ENCODE assay signal across 8 cellular contexts in genomic region chr12:30696103-30696408, GRCh38. TPM values are rescaled to one million over a fixed set of nuclear protein-coding genes. Genes with fewer than 3 reads are reported as not detected.
DNase-seq lines count a peak whose midpoint lies in the region; ATAC-seq, FAIRE-seq and TF ChIP-seq lines count a peak whose summit lies in the region.

No MANE protein-coding gene starts in this region.

- ATAC-seq in GM19023 (IDR thresholded peaks at IDR 0.05; ENCODE audit: unreplicated experiment) (peak; percentile 37), HG02938 (IDR thresholded peaks at IDR 0.05; ENCODE audit: unreplicated experiment) (peak; percentile 38), sciatic nerve (no peak)

- TF ChIP-seq CTCF in kidney (IDR thresholded peaks at IDR 0.05; ENCODE audit: borderline replicate concordance, extremely low read depth, insufficient read depth) (no peak), transverse colon (IDR thresholded peaks at IDR 0.05) (no peak)

- H3K4me1 ChIP-seq in kidney (ENCODE audit: control insufficient read depth in 1 of 2, insufficient read depth in 1 of 2, low read depth in 1 of 2, low read length in 2 of 2) (peaks cover 8 to 9% of the 10 kb centered on the region in 2 donors), transverse colon (peaks cover 13 to 33% (median 14%) of the 10 kb centered on the region in 4 donors)

- peaks cover 3% of the 10 kb centered on the region for H3K27me3 Mint-ChIP-seq in activated CD4-positive, alpha-beta memory T cell treated with anti-CD3 and anti-CD28 coated beads, Interleukin-2, amount 10 ng/mL, durations not matched to agents 7 days and 5 days

- no peak for FAIRE-seq in kidney (lab: Jason Lieb, UNC)

- WGBS in transverse colon (ENCODE audit: low coverage in 1 of 2), 2 donors, result 9 to 13% methylated on average over 5 to 6 of the region's 6 CpGs

- H3K4me3 Mint-ChIP-seq in activated CD4-positive, alpha-beta memory T cell treated with anti-CD3 and anti-CD28 coated beads, Interleukin-2, amount 10 ng/mL, durations not matched to agents 7 days and 5 days, result peak overlapping the region; percentile 94

- CTCF ChIA-PET in activated CD4-positive, alpha-beta memory T cell treated with anti-CD3 and anti-CD28 coated beads, Interleukin-2, amount 10 ng/mL, durations not matched to agents 7 days and 5 days (lab: Charles Lee), result interaction anchor here (0.6 to 3.8 kb wide), 12 partner anchors 11 to 627 kb away, joined by 3 to 36 read pairs (median 3); partner anchors contain the start of gene CAPRIN2

- intact Hi-C loops in kidney (cut with DNase I), result no loop called here
- intact Hi-C loops in transverse colon (cut with DNase I; ENCODE audit: low total_unique reads), result loop anchor here (10.0 kb wide), 1 partner anchor 59 kb away; the partner anchor contains the start of gene CAPRIN2
- intact Hi-C loops in sciatic nerve (cut with DNase I), result no loop called here

- H3K27ac ChIP-seq in kidney (ENCODE audit: low read depth in 2 of 2, low read length in 2 of 2), result peak overlapping the region in 1 of 2 donors; percentile 38
- peak overlapping the region; percentile 87 to 94 (median 90) for H3K27ac ChIP-seq in transverse colon

- H3K4me3 ChIP-seq in kidney (ENCODE audit: low read length in 2 of 2) (peak overlapping the region; percentile 67 to 83), transverse colon (peak overlapping the region; percentile 21 to 99 (median 96))

- peak overlapping the region; percentile 79 for H3K27ac Mint-ChIP-seq in activated CD4-positive, alpha-beta memory T cell treated with anti-CD3 and anti-CD28 coated beads, Interleukin-2, amount 10 ng/mL, durations not matched to agents 7 days and 5 days

- H3K4me1 Mint-ChIP-seq in activated CD4-positive, alpha-beta memory T cell treated with anti-CD3 and anti-CD28 coated beads, Interleukin-2, amount 10 ng/mL, durations not matched to agents 7 days and 5 days, result peaks cover 29% of the 10 kb centered on the region

- no peak for TF ChIP-seq POLR2A in transverse colon (IDR thresholded peaks at IDR 0.05)

- no peak for DNase-seq in activated CD4-positive, alpha-beta memory T cell treated with anti-CD3 and anti-CD28 coated beads, Interleukin-2, amount 10 ng/mL, durations not matched to agents 7 days and 5 days
- DNase-seq in kidney, result no peak
- DNase-seq in transverse colon, result no peak
- DNase-seq in medulla oblongata (ENCODE audit: extremely low spot score), result no peak
- DNase-seq in activated CD8-positive, alpha-beta memory T cell treated with anti-CD3 and anti-CD28 coated beads, Interleukin-2, amount 50 U/mL, for 4 hours, result no peak
- no peak for DNase-seq in sciatic nerve (ENCODE audit: low spot score)

- H3K36me3 ChIP-seq in kidney (ENCODE audit: control insufficient read depth in 1 of 2, insufficient read depth in 2 of 2, low read length in 2 of 2) (no peaks in the 10 kb centered on the region), transverse colon (no peaks in the 10 kb centered on the region)

- no peaks in the 10 kb centered on the region for H3K9me3 ChIP-seq in kidney (ENCODE audit: control insufficient read depth in 1 of 2, low read length in 2 of 2)
- H3K9me3 ChIP-seq in transverse colon, result no peaks in the 10 kb centered on the region

- no peak for TF ChIP-seq EP300 in transverse colon (IDR thresholded peaks at IDR 0.05; ENCODE audit: low read depth)

- H3K36me3 Mint-ChIP-seq in activated CD4-positive, alpha-beta memory T cell treated with anti-CD3 and anti-CD28 coated beads, Interleukin-2, amount 10 ng/mL, durations not matched to agents 7 days and 5 days (ENCODE audit: low read depth), result peaks cover 6% of the 10 kb centered on the region

- peak overlapping the region; percentile 18 to 88 for H3K9ac ChIP-seq in kidney (ENCODE audit: low read length in 2 of 2)

- H3K9me3 Mint-ChIP-seq in activated CD4-positive, alpha-beta memory T cell treated with anti-CD3 and anti-CD28 coated beads, Interleukin-2, amount 10 ng/mL, durations not matched to agents 7 days and 5 days, result no peaks in the 10 kb centered on the region

- POLR2A ChIA-PET in activated CD4-positive, alpha-beta memory T cell treated with anti-CD3 and anti-CD28 coated beads, Interleukin-2, amount 10 ng/mL, durations not matched to agents 7 days and 5 days (lab: Charles Lee), result interaction anchor here (1.1 to 2.1 kb wide), 7 partner anchors 11 to 72 kb away, joined by 3 to 31 read pairs (median 5); partner anchors contain the start of gene CAPRIN2

- H3K27me3 ChIP-seq in transverse colon, result no peaks in the 10 kb centered on the region

- in situ Hi-C loops in transverse colon (cut with MboI; ENCODE audit: low pct_ligation_motif_present in 1 of 4, low pct_unique_long_range_greater_than_20kb in 1 of 4, low sequenced_read_pairs in 3 of 4), result no loop called here

RNA-seq across cellular contexts. Expression of gene IPO8, which starts 0.4 kb away (rescaled TPM):
- total RNA-seq in activated CD4-positive, alpha-beta memory T cell treated with anti-CD3 and anti-CD28 coated beads, Interleukin-2, amount 10 ng/mL, durations not matched to agents 7 days and 5 days, result 10 to 100 TPM; 41.7 to 46.1 TPM
- total RNA-seq in kidney, result 63.3 TPM
- 19.5 TPM for polyA plus RNA-seq in kidney (ENCODE audit: insufficient read depth, low read depth, low replicate concordance)
- total RNA-seq in transverse colon, result 10 to 100 TPM; 35.2 to 73.9 (median 62.6) TPM
- 50.6 TPM for total RNA-seq in sciatic nerve

RNA-seq across cellular contexts. Expression of gene CAPRIN2, which starts 58.7 kb away (rescaled TPM):
- 10 to 100 TPM; 14.4 to 15.6 TPM for total RNA-seq in activated CD4-positive, alpha-beta memory T cell treated with anti-CD3 and anti-CD28 coated beads, Interleukin-2, amount 10 ng/mL, durations not matched to agents 7 days and 5 days
- total RNA-seq in kidney, result 21.5 TPM
- polyA plus RNA-seq in kidney (ENCODE audit: insufficient read depth, low read depth, low replicate concordance), result 15.6 TPM
- 100 to 1,000 TPM in 1 of 4 donors, 10 to 100 TPM in 3; 24.7 to 322 (median 42.5) TPM for total RNA-seq in transverse colon
- total RNA-seq in sciatic nerve, result 50.8 TPM
